Comparison of ENCODE assay signal across 8 cellular contexts in genomic region chr1:212218911-212219310, GRCh38.
DNase-seq lines count a peak whose midpoint lies in the region; ATAC-seq, FAIRE-seq and TF ChIP-seq lines count a peak whose summit lies in the region.

No MANE protein-coding gene starts in this region.

- H3K27ac ChIP-seq in IMR-90 (ENCODE audit: insufficient read depth, low read length) = peak overlapping the region; percentile 25; the same call in 1 of the 2 replicates

- no peak overlapping the region for H3K56ac ChIP-seq in IMR-90 (ENCODE audit: extremely low read depth, insufficient read depth, low read length)

- H3K4me2 ChIP-seq in IMR-90 (ENCODE audit: low read depth, low read length) = peak overlapping the region; percentile 48

- no peak overlapping the region for H3K4me3 ChIP-seq in IMR-90 (ENCODE audit: insufficient read depth, low read depth, low read length)
- H3K4me3 ChIP-seq in fibroblast of pulmonary artery (replicated peaks; ENCODE audit: low read depth, low read length) = no peak overlapping the region

- dilution Hi-C loops in IMR-90 (cut with HindIII; ENCODE audit: low sequenced_read_pairs, unreplicated experiment) = no loop called here

- H3K79me1 ChIP-seq in IMR-90 (ENCODE audit: low read depth in 1 of 2, low read length in 2 of 2) = no peaks in the 10 kb centered on the region

- H2AFZ ChIP-seq in IMR-90 (replicated peaks; ENCODE audit: low read length, poor library complexity) = no peak overlapping the region

- CTCF ChIA-PET in IMR-90 (lab: Yijun Ruan, JAX) = no interaction called here

- no peak overlapping the region for H4K5ac ChIP-seq in IMR-90 (ENCODE audit: low read depth, low read length)

- peak overlapping the region; percentile 64 for H3K4ac ChIP-seq in IMR-90 (ENCODE audit: low read depth, low read length)

- in situ Hi-C loops in IMR-90 (cut with MboI; ENCODE audit: low sequenced_read_pairs) = no loop called here

- H2AK5ac ChIP-seq in IMR-90 (ENCODE audit: low read depth, low read length) = peak overlapping the region; percentile 67; the same call in 1 of the 2 replicates

- 0 out of 2 replicates have a peak overlapping the region, but pooled peaks have one; percentile 38 for H2BK20ac ChIP-seq in IMR-90 (ENCODE audit: low read depth, low read length)

- TF ChIP-seq POLR2A in GM12892 (IDR thresholded peaks at IDR 0.05; ENCODE audit: low read depth, low read length) = no peak
- no peak for TF ChIP-seq POLR2A in IMR-90 (IDR thresholded peaks at IDR 0.05; ENCODE audit: low read depth, low read length)

- no peak for TF ChIP-seq RAD21 in IMR-90 (IDR thresholded peaks at IDR 0.05; ENCODE audit: low read length)

- H3K18ac ChIP-seq in IMR-90 (ENCODE audit: low read depth, low read length) = no peak overlapping the region; the same call in 1 of the 2 replicates

- FAIRE-seq in GM12892 (lab: Jason Lieb, UNC) = peak; percentile 74

- peaks cover 8% of the 10 kb centered on the region for H3K4me1 ChIP-seq in IMR-90 (ENCODE audit: control insufficient read depth, insufficient read depth, low read length)

- no TSS peak for BruUV-seq in IMR-90 (replicated peaks; lab: Mats Ljungman, UMichigan)

- no peak overlapping the region for H4K91ac ChIP-seq in IMR-90 (ENCODE audit: insufficient read depth, low read depth, low read length)

- peaks cover 7% of the 10 kb centered on the region; the same call in 1 of the 2 replicates for H3K9me1 ChIP-seq in IMR-90 (ENCODE audit: insufficient read depth, low read length)

- H3K14ac ChIP-seq in IMR-90 (replicated peaks; ENCODE audit: low read depth, low read length) = 0 out of 2 replicates have a peak overlapping the region, but pooled peaks have one; percentile 74

- POLR2A ChIA-PET in IMR-90 (lab: Charles Lee; ENCODE audit: unreplicated experiment) = no interaction called here

- H3K9me3 ChIP-seq in IMR-90 (ENCODE audit: control insufficient read depth, insufficient read depth, low read length) = no peaks in the 10 kb centered on the region

- H3K36me3 ChIP-seq in IMR-90 (ENCODE audit: control insufficient read depth, insufficient read depth, low read length) = no peaks in the 10 kb centered on the region

- H2BK120ac ChIP-seq in IMR-90 (ENCODE audit: low read depth, low read length) = no peak overlapping the region

- no peak overlapping the region for H3K23ac ChIP-seq in IMR-90 (ENCODE audit: low read depth, low read length)

- peak; percentile 92 for ATAC-seq in GM21528 (IDR thresholded peaks at IDR 0.05; ENCODE audit: low FRiP score, unreplicated experiment)
- peak; percentile 90 for ATAC-seq in IMR-90 (ENCODE audit: low read depth)
- no peak for ATAC-seq in GM19324 (IDR thresholded peaks at IDR 0.05; ENCODE audit: low FRiP score, unreplicated experiment)

- H4K20me1 ChIP-seq in IMR-90 (ENCODE audit: insufficient read depth, low read length) = no peaks in the 10 kb centered on the region

- DNase-seq in GM12892 (ENCODE audit: insufficient read length) = peak; percentile 42
- DNase-seq in IMR-90 = peak; percentile 89
- DNase-seq in fibroblast of pulmonary artery (ENCODE audit: low read depth) = peak; percentile 54
- DNase-seq in SIG-M5 treated with dmso at 0.1 percent for 504 hours (lab: John Stamatoyannopoulos, UW; ENCODE audit: unreplicated experiment) = no peak
- no peak for DNase-seq in COLO829 (ENCODE audit: low spot score)
- no peak for DNase-seq in retina

- H2BK5ac ChIP-seq in IMR-90 (ENCODE audit: low read depth, low read length, poor library complexity, severe bottlenecking) = no peak overlapping the region

- H4K8ac ChIP-seq in IMR-90 (ENCODE audit: low read depth in 2 of 2, low read length in 2 of 2) = no peak overlapping the region; a peak in 1 of 4 replicates

- no peaks in the 10 kb centered on the region for H3K27me3 ChIP-seq in IMR-90 (ENCODE audit: control insufficient read depth, insufficient read depth, low read length)

- TF ChIP-seq CTCF in IMR-90 (conservative IDR thresholded peaks at IDR 0.05; ENCODE audit: low read depth, low read length) = no peak
- no peak for TF ChIP-seq CTCF in fibroblast of pulmonary artery (IDR thresholded peaks at IDR 0.05; ENCODE audit: low read length, missing control alignments)

- WGBS in IMR-90 (ENCODE audit: extremely low coverage in 2 of 2, insufficient read length in 1 of 2), 2 experiments = no CpG with 5 or more reads among the region's 2 CpGs

- H2BK15ac ChIP-seq in IMR-90 (ENCODE audit: low read depth, low read length) = no peak overlapping the region

- H3K9ac ChIP-seq in IMR-90 (ENCODE audit: low read depth, low read length) = no peak overlapping the region

- H2AK9ac ChIP-seq in IMR-90 (replicated peaks; ENCODE audit: low read depth, low read length, poor library complexity) = no peak overlapping the region

- intact Hi-C loops in IMR-90 (cut with micrococcal nuclease) = loop anchor here (2.0 kb wide), 1 partner anchor 68 kb away; no protein-coding TSS in a partner anchor

TF ChIP-seq in IMR-90, 13 proteins besides CTCF, POLR2A, EP300 and RAD21:
- 0 out of 2 replicates have a peak, but pooled peaks have one; percentile 10 for TF ChIP-seq BHLHE40 (IDR thresholded peaks at IDR 0.05; ENCODE audit: low read depth, low read length)
- no peak for TF ChIP-seq RCOR1 (IDR thresholded peaks at IDR 0.05; ENCODE audit: insufficient replicate concordance, low read length)
- peak; percentile 70 for TF ChIP-seq CEBPB (IDR thresholded peaks at IDR 0.05; ENCODE audit: low read depth, low read length)
- no peak for TF ChIP-seq RFX5 (IDR thresholded peaks at IDR 0.05; ENCODE audit: low read depth, low read length)

Comparison
In these comparisons a context has a peak if more than half of its experiments do, and no peak if none do; other contexts are left out.
1. DNase-seq: peak in GM12892 (single experiment), IMR-90 (single experiment) and fibroblast of pulmonary artery (single experiment); none in SIG-M5 treated with dmso at 0.1 percent for 504 hours (single experiment), COLO829 (single experiment) and retina (single experiment).